Comparison of ENCODE assay signal across 16 cellular contexts in the genomic region with DNA sequence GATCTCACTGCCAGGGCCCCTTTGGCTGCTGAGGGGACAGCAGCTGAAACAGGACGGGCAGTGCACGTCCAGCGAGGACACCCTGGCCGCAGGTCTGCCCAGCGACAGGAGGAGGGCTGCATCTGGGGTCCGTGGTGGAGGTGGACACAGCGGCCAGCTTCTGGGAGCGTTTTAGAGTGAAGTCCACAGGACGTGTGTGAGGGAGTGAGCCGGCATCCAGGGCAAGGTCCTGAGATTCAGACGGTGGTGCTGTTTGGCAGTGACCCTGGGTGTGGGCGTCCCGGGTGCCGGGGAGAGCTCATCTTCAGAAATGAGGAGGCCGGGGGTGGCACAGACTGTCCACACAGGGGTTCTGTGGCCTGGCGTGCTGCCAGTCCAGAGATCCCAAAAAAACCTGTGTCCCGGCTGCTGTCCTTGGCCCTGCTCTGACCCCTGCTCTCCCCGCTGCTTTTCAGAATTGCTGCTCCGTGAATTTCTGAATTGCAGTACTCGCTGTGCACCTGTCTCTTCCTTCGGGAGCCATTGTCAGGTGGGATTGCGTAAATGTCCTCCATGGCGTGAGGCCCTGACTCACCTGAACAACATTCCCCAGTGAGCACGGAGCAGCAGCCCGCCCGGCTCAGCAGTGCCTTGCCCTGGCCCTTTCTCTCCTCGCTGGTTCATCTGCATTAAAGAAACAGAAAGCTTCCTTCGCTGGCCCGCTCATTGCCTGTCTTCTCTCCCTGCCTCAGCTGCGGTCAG.
DNase-seq lines count a peak whose midpoint lies in the region; ATAC-seq and TF ChIP-seq lines count a peak whose summit lies in the region.
"Had no signal": no experiment of that assay in that cellular context is flagged by ENCODE, and none has a peak within 500 bp of the region (broad histone marks: within the 10 kb centered on the region; RNA-seq: fewer than 3 reads in every experiment).

No MANE protein-coding gene starts in this region.

- peak overlapping the region; percentile 93 for H3K27ac ChIP-seq in BLaER1
- no peak overlapping the region for H3K27ac ChIP-seq in CD4-positive, alpha-beta memory T cell (ENCODE audit: low read depth, low read length)
- no peak overlapping the region for H3K27ac ChIP-seq in RWPE2 (ENCODE audit: poor library complexity, severe bottlenecking)
- H3K27ac ChIP-seq: body of pancreas, lower lobe of right lung, skin epidermis had no signal

- H4K20me1 ChIP-seq in BLaER1, result no peaks in the 10 kb centered on the region

- TF ChIP-seq CTCF in RWPE2 (IDR thresholded peaks at IDR 0.05; ENCODE audit: poor library complexity, severe bottlenecking) (no peak), GM13977 (IDR thresholded peaks at IDR 0.05; ENCODE audit: extremely low read depth, insufficient read depth, missing control alignments) (no peak)

- peak overlapping the region; percentile 26 to 98 (median 90) for H3K27ac Mint-ChIP-seq in CD4-positive, alpha-beta memory T cell
- H3K27ac Mint-ChIP-seq: activated CD8-positive, alpha-beta T cell treated with anti-CD3 and anti-CD28 coated beads for 36 hours had no signal

- H3K27me3 ChIP-seq in BLaER1 (no peaks in the 10 kb centered on the region), RWPE2 (ENCODE audit: insufficient read depth, poor library complexity, severe bottlenecking) (peaks cover 42% of the 10 kb centered on the region)
- no peaks in the 10 kb centered on the region for H3K27me3 ChIP-seq in CD4-positive, alpha-beta memory T cell (ENCODE audit: insufficient read depth, low read length)
- H3K27me3 ChIP-seq: body of pancreas had no signal

- DNase-seq in CD4-positive, alpha-beta memory T cell, result no peak
- DNase-seq in RWPE2 (ENCODE audit: low spot score), result peak; percentile 60
- peak; percentile 8 for DNase-seq in mucosa of gallbladder (ENCODE audit: low spot score)
- no peak for DNase-seq in effector CD4-positive, alpha-beta T cell
- DNase-seq in GM13977 (ENCODE audit: low spot score), result no peak
- no peak for DNase-seq in NCI-H128 (lab: John Stamatoyannopoulos, UW; ENCODE audit: unreplicated experiment)
- DNase-seq: activated CD8-positive, alpha-beta T cell treated with anti-CD3 and anti-CD28 coated beads for 36 hours; activated gamma-delta T cell treated with Interleukin-2 at 50 U/mL for 16 hours; body of pancreas; C1 segment of cervical spinal cord; GOT3; lower lobe of right lung; NCI-H2171 treated with DMSO at 0.1 percent for 48 hours; stimulated activated naive CD4-positive, alpha-beta T cell had no signal

- peak overlapping the region; percentile 57; the same call in 1 of the 2 replicates for H3K9ac ChIP-seq in BLaER1

- H3K36me3 ChIP-seq in BLaER1 (no peaks in the 10 kb centered on the region; the same call in 1 of the 2 replicates), RWPE2 (ENCODE audit: low read depth) (no peaks in the 10 kb centered on the region)
- H3K36me3 ChIP-seq in CD4-positive, alpha-beta memory T cell (ENCODE audit: insufficient read depth, low read length), result no peaks in the 10 kb centered on the region
- H3K36me3 ChIP-seq: lower lobe of right lung had no signal

- peaks cover 0 to 20% (median 11%) of the 10 kb centered on the region in 8 donors for H3K9me3 Mint-ChIP-seq in CD4-positive, alpha-beta memory T cell

- H3K4me1 ChIP-seq in BLaER1 (peaks cover 82% of the 10 kb centered on the region), RWPE2 (ENCODE audit: insufficient read depth, poor library complexity, severe bottlenecking) (no peaks in the 10 kb centered on the region)
- peaks cover 76% of the 10 kb centered on the region for H3K4me1 ChIP-seq in CD4-positive, alpha-beta memory T cell (ENCODE audit: insufficient read depth, low read length)
- H3K4me1 ChIP-seq: body of pancreas had no signal

- peak; percentile 64 for ATAC-seq in RWPE2 (ENCODE audit: low read depth)
- ATAC-seq: activated CD8-positive, alpha-beta T cell treated with anti-CD3 and anti-CD28 coated beads for 36 hours; body of pancreas; lower lobe of right lung had no signal

- CTCF ChIA-PET in CD4-positive, alpha-beta memory T cell (lab: Charles Lee; ENCODE audit: partially characterized antibody), result interaction anchor here (1.1 kb wide), 1 partner anchor 318 kb away, joined by 4 read pairs; no protein-coding TSS in a partner anchor

- no peak overlapping the region for H3K4me3 ChIP-seq in BLaER1
- H3K4me3 ChIP-seq in CD4-positive, alpha-beta memory T cell (ENCODE audit: low read length in 2 of 2), result no peak overlapping the region
- H3K4me3 ChIP-seq in RWPE2 (ENCODE audit: severe bottlenecking), result no peak overlapping the region
- H3K4me3 ChIP-seq: body of pancreas, lower lobe of right lung, skin epidermis had no signal

- peak overlapping the region; percentile 97 for H3K4me2 ChIP-seq in BLaER1

- H3K9me3 ChIP-seq in BLaER1, result peaks cover 21% of the 10 kb centered on the region
- H3K9me3 ChIP-seq in CD4-positive, alpha-beta memory T cell (ENCODE audit: control insufficient read depth in 1 of 2, low read length in 2 of 2), result no peaks in the 10 kb centered on the region
- peaks cover 11% of the 10 kb centered on the region for H3K9me3 ChIP-seq in RWPE2 (ENCODE audit: severe bottlenecking)

- H3K27me3 Mint-ChIP-seq in CD4-positive, alpha-beta memory T cell, result no peaks in the 10 kb centered on the region
- H3K27me3 Mint-ChIP-seq: activated CD8-positive, alpha-beta T cell treated with anti-CD3 and anti-CD28 coated beads for 36 hours had no signal

- POLR2A ChIA-PET in CD4-positive, alpha-beta memory T cell (lab: Charles Lee; ENCODE audit: partially characterized antibody), result no interaction called here

- peak overlapping the region in 6 of 8 donors; percentile 27 to 95 (median 72) for H3K4me3 Mint-ChIP-seq in CD4-positive, alpha-beta memory T cell
- H3K4me3 Mint-ChIP-seq: activated CD8-positive, alpha-beta T cell treated with anti-CD3 and anti-CD28 coated beads for 36 hours had no signal

- peaks cover 1 to 10% of the 10 kb centered on the region in 2 donors for H3K36me3 Mint-ChIP-seq in CD4-positive, alpha-beta memory T cell

- intact Hi-C loops in CD4-positive, alpha-beta memory T cell (cut with micrococcal nuclease), result loop anchor here (5.0 kb wide), 1 partner anchor 319 kb away; no protein-coding TSS in a partner anchor

- in situ Hi-C loops in GM13977 (cut with MboI; ENCODE audit: low pct_unique_long_range_greater_than_20kb, low sequenced_read_pairs, unreplicated experiment), result no loop called here

- H3K4me1 Mint-ChIP-seq in CD4-positive, alpha-beta memory T cell, result peaks cover 40 to 88% (median 61%) of the 10 kb centered on the region in 4 donors

Comparison
In these comparisons a context has a peak if more than half of its experiments do, and no peak if none do; other contexts are left out.
1. DNase-seq: peak in RWPE2 (single experiment) and mucosa of gallbladder (single experiment); none in CD4-positive, alpha-beta memory T cell (0 of 5), effector CD4-positive, alpha-beta T cell (single experiment), GM13977 (single experiment) and NCI-H128 (single experiment).